3 cellular contexts compared by ENCODE assay signal in genomic region chr20:46837083-46837482, GRCh38.
TF ChIP-seq lines count a peak whose summit lies in the region.

No MANE protein-coding gene starts in this region.

TF ChIP-seq in HepG2, 621 proteins besides CTCF, POLR2A, EP300 and RAD21:
- TF ChIP-seq NBN (conservative IDR thresholded peaks at IDR 0.05): 0 out of 2 replicates have a peak, but pooled peaks have one; percentile 15
- TF ChIP-seq, protein P1, sequence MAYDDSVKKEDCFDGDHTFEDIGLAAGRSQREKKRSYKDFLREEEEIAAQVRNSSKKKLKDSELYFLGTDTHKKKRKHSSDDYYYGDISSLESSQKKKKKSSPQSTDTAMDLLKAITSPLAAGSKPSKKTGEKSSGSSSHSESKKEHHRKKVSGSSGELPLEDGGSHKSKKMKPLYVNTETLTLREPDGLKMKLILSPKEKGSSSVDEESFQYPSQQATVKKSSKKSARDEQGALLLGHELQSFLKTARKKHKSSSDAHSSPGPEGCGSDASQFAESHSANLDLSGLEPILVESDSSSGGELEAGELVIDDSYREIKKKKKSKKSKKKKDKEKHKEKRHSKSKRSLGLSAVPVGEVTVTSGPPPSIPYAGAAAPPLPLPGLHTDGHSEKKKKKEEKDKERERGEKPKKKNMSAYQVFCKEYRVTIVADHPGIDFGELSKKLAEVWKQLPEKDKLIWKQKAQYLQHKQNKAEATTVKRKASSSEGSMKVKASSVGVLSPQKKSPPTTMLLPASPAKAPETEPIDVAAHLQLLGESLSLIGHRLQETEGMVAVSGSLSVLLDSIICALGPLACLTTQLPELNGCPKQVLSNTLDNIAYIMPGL (CRISPR knock-in tag; IDR thresholded peaks at IDR 0.05; ENCODE audit: borderline replicate concordance in 1 of 2, low read depth in 1 of 2): no peak

TF ChIP-seq in GM23338, 12 proteins besides CTCF, POLR2A, EP300 and RAD21 (continues in another document):
- no peak for TF ChIP-seq NANOG (IDR thresholded peaks at IDR 0.05; ENCODE audit: borderline replicate concordance)
- TF ChIP-seq EZH2phosphoT487 (IDR thresholded peaks at IDR 0.05; ENCODE audit: unreplicated experiment): no peak
- TF ChIP-seq ZNF114 (CRISPR knock-in tag; IDR thresholded peaks at IDR 0.05): no peak
- no peak for TF ChIP-seq STAT1 (IDR thresholded peaks at IDR 0.05; ENCODE audit: unreplicated experiment)
- no peak for TF ChIP-seq ZNF462 (CRISPR knock-in tag; IDR thresholded peaks at IDR 0.05)
- no peak for TF ChIP-seq REST (IDR thresholded peaks at IDR 0.05; ENCODE audit: unreplicated experiment)
- no peak for TF ChIP-seq ETS1 (IDR thresholded peaks at IDR 0.05)

TF ChIP-seq in GM12878, 131 proteins besides CTCF, POLR2A, EP300 and RAD21:
- no peak for TF ChIP-seq NFIC (IDR thresholded peaks at IDR 0.05; ENCODE audit: low read depth, low read length)
- TF ChIP-seq, protein P2, sequence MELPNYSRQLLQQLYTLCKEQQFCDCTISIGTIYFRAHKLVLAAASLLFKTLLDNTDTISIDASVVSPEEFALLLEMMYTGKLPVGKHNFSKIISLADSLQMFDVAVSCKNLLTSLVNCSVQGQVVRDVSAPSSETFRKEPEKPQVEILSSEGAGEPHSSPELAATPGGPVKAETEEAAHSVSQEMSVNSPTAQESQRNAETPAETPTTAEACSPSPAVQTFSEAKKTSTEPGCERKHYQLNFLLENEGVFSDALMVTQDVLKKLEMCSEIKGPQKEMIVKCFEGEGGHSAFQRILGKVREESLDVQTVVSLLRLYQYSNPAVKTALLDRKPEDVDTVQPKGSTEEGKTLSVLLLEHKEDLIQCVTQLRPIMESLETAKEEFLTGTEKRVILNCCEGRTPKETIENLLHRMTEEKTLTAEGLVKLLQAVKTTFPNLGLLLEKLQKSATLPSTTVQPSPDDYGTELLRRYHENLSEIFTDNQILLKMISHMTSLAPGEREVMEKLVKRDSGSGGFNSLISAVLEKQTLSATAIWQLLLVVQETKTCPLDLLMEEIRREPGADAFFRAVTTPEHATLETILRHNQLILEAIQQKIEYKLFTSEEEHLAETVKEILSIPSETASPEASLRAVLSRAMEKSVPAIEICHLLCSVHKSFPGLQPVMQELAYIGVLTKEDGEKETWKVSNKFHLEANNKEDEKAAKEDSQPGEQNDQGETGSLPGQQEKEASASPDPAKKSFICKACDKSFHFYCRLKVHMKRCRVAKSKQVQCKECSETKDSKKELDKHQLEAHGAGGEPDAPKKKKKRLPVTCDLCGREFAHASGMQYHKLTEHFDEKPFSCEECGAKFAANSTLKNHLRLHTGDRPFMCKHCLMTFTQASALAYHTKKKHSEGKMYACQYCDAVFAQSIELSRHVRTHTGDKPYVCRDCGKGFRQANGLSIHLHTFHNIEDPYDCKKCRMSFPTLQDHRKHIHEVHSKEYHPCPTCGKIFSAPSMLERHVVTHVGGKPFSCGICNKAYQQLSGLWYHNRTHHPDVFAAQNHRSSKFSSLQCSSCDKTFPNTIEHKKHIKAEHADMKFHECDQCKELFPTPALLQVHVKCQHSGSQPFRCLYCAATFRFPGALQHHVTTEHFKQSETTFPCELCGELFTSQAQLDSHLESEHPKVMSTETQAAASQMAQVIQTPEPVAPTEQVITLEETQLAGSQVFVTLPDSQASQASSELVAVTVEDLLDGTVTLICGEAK (IDR thresholded peaks at IDR 0.05; ENCODE audit: borderline replicate concordance): no peak
- TF ChIP-seq, protein P3, sequence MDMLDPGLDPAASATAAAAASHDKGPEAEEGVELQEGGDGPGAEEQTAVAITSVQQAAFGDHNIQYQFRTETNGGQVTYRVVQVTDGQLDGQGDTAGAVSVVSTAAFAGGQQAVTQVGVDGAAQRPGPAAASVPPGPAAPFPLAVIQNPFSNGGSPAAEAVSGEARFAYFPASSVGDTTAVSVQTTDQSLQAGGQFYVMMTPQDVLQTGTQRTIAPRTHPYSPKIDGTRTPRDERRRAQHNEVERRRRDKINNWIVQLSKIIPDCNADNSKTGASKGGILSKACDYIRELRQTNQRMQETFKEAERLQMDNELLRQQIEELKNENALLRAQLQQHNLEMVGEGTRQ (IDR thresholded peaks at IDR 0.05; ENCODE audit: borderline replicate concordance, low read depth, low read length): no peak
- TF ChIP-seq MTA2 (IDR thresholded peaks at IDR 0.05; ENCODE audit: low read depth): no peak
- TF ChIP-seq BCL3 (IDR thresholded peaks at IDR 0.05; ENCODE audit: borderline replicate concordance, insufficient read depth, low read depth, low read length, poor library complexity, severe bottlenecking): peak; percentile 86
- no peak for TF ChIP-seq ESRRA (IDR thresholded peaks at IDR 0.05; ENCODE audit: low read length)
- TF ChIP-seq, protein P4, sequence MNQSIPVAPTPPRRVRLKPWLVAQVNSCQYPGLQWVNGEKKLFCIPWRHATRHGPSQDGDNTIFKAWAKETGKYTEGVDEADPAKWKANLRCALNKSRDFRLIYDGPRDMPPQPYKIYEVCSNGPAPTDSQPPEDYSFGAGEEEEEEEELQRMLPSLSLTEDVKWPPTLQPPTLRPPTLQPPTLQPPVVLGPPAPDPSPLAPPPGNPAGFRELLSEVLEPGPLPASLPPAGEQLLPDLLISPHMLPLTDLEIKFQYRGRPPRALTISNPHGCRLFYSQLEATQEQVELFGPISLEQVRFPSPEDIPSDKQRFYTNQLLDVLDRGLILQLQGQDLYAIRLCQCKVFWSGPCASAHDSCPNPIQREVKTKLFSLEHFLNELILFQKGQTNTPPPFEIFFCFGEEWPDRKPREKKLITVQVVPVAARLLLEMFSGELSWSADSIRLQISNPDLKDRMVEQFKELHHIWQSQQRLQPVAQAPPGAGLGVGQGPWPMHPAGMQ (IDR thresholded peaks at IDR 0.05; ENCODE audit: borderline replicate concordance): no peak
- no peak for TF ChIP-seq ZSCAN29 (IDR thresholded peaks at IDR 0.05)
- no peak for TF ChIP-seq SREBF2 (IDR thresholded peaks at IDR 0.05; ENCODE audit: low read length)
- 0 out of 2 replicates have a peak, but pooled peaks have one; percentile 37 for TF ChIP-seq FOXK2 (IDR thresholded peaks at IDR 0.05)
